Comparison of ENCODE assay signal across 21 cellular contexts in the genomic region with DNA sequence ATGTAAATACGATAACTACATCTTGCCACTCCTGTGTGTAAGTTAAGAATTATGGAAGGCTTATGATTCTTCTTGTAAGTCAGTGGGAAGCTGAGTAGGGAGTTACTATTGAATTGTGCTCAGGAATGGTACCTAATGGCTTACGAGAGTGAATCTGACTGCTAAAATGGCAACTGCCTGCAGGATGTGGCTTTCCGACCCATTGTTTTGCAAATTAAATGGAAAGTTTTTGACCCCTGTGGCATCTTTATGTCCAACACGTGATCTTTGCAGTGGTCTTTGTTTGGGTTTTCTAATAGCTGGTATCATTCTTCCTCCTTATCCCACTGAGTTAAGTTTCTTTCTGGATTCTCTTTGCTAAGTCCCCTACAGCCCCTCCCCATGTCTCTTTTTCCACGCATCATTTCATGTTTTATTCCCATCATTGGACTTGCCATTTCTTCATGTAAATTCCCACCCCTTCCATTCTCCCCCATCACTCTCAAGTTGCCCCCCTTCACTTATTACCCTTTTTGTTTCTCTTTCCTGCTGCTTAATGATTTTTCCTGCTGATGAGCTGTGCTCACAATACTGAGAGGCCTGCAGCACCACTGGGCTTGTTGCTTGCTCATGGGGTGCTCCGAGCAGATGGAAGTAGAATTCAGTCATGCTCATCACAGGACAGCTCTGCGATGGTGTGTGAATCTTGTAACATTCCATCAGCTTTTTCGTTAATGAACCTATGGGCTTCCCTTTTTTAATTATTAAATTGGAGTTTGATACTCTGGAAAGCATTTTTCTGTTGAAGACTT.
DNase-seq lines count a peak whose midpoint lies in the region; ATAC-seq, FAIRE-seq and TF ChIP-seq lines count a peak whose summit lies in the region.
"Had no signal": no experiment of that assay in that cellular context is flagged by ENCODE, and none has a peak within 500 bp of the region (broad histone marks: within the 10 kb centered on the region; RNA-seq: fewer than 3 reads in every experiment).

No MANE protein-coding gene starts in this region.

- TF ChIP-seq POLR2A in endothelial cell of umbilical vein (IDR thresholded peaks at IDR 0.05; ENCODE audit: low read depth, low read length): no peak

- intact Hi-C loops in endothelial cell of umbilical vein (cut with micrococcal nuclease): no loop called here

- H3K27ac ChIP-seq in ACC112 (ENCODE audit: low read depth, low read length): no peak overlapping the region
- peak overlapping the region; percentile 22; the same call in 1 of the 2 replicates for H3K27ac ChIP-seq in HUES64 (ENCODE audit: low read depth, low read length)
- H3K27ac ChIP-seq in endothelial cell of umbilical vein (ENCODE audit: insufficient read depth, low read depth, low read length): no peak overlapping the region
- H3K27ac ChIP-seq: 22Rv1, BLaER1, GM23248, RWPE1 had no signal

- H3K4me1 ChIP-seq in ACC112 (ENCODE audit: control insufficient read depth, insufficient read depth, low read length, unreplicated experiment): peaks cover 5% of the 10 kb centered on the region
- H3K4me1 ChIP-seq in HUES64 (ENCODE audit: insufficient read depth, low read length): peaks cover 29% of the 10 kb centered on the region
- peaks cover 4% of the 10 kb centered on the region for H3K4me1 ChIP-seq in endothelial cell of umbilical vein (ENCODE audit: control insufficient read depth, extremely low read depth, insufficient read depth, low read length)
- H3K4me1 ChIP-seq: BLaER1 had no signal

- no peak for ATAC-seq in HG03196 (IDR thresholded peaks at IDR 0.05; ENCODE audit: unreplicated experiment)
- no peak for ATAC-seq in HG03460 (IDR thresholded peaks at IDR 0.05; ENCODE audit: unreplicated experiment)
- ATAC-seq: CD8-positive, alpha-beta T cell had no signal

- CTCF ChIA-PET in endothelial cell of umbilical vein (lab: Charles Lee): interaction anchor here (0.6 to 3.5 kb wide), 3 partner anchors 26 to 96 kb away, joined by 3 to 12 read pairs (median 3); no protein-coding TSS in a partner anchor

- no TSS peak for BruUV-seq in endothelial cell of umbilical vein (replicated peaks; lab: Mats Ljungman, UMichigan)

- H3K27me3 ChIP-seq in ACC112 (ENCODE audit: insufficient read depth, low read length): no peaks in the 10 kb centered on the region
- peaks cover 25% of the 10 kb centered on the region for H3K27me3 ChIP-seq in HUES64 (ENCODE audit: insufficient read depth, low read length)
- H3K27me3 ChIP-seq in endothelial cell of umbilical vein (ENCODE audit: control insufficient read depth in 2 of 2, insufficient read depth in 2 of 2, low read length in 2 of 2): peaks cover 2 to 14% of the 10 kb centered on the region in 2 experiments
- H3K27me3 ChIP-seq: BLaER1 had no signal

- no peaks in the 10 kb centered on the region for H4K20me1 ChIP-seq in endothelial cell of umbilical vein (replicated peaks; ENCODE audit: control insufficient read depth, extremely low read depth, insufficient read depth, low read length)
- H4K20me1 ChIP-seq: BLaER1 had no signal

- DNase-seq in endothelial cell of umbilical vein (ENCODE audit: low read depth, low spot score) (no peak), iPS-NIHi7 (ENCODE audit: extremely low spot score) (peak; percentile 27), activated gamma-delta T cell treated with Interleukin-2 at 50 U/mL for 16 hours (no peak), NAMALWA (ENCODE audit: low spot score) (no peak)
- DNase-seq: CD8-positive, alpha-beta T cell; GM23248; HFFc6; KBM-7; MV-4-11; NCI-H1436; NCI-H2029; NCI-H2171; NCI-H446 treated with DMSO at 0.1 percent for 48 hours; NCI-H748 treated with DMSO at 0.1 percent for 48 hours had no signal

- POLR2A ChIA-PET in endothelial cell of umbilical vein (lab: Charles Lee): no interaction called here

- H3K36me3 ChIP-seq in ACC112 (ENCODE audit: insufficient read depth, low read length) (no peaks in the 10 kb centered on the region), HUES64 (ENCODE audit: insufficient read depth, low read length) (no peaks in the 10 kb centered on the region), endothelial cell of umbilical vein (ENCODE audit: control insufficient read depth in 2 of 2, extremely low read depth in 1 of 2, insufficient read depth in 2 of 2, low read length in 2 of 2) (no peaks in the 10 kb centered on the region)
- H3K36me3 ChIP-seq: BLaER1 had no signal

- H3K79me2 ChIP-seq in ACC112 (ENCODE audit: control insufficient read depth, insufficient read depth, low read length, unreplicated experiment) (no peaks in the 10 kb centered on the region), endothelial cell of umbilical vein (ENCODE audit: control insufficient read depth, insufficient read depth, low read length) (no peaks in the 10 kb centered on the region)

- H3K4me3 ChIP-seq in ACC112 (ENCODE audit: low read depth, low read length) (no peak overlapping the region), HUES64 (ENCODE audit: low read length) (peak overlapping the region; percentile 6; the same call in 1 of the 2 replicates), endothelial cell of umbilical vein (replicated peaks in 1 of 3; ENCODE audit: insufficient read depth in 1 of 3, low read depth in 1 of 3, low read length in 3 of 3) (no peak overlapping the region)
- H3K4me3 ChIP-seq: BLaER1, GM23248 had no signal

- 40% methylated on average over 8 of the region's 8 CpGs for WGBS in HUES64

- H2AFZ ChIP-seq in ACC112 (ENCODE audit: low read length, unreplicated experiment): peak overlapping the region; percentile 4
- no peak overlapping the region for H2AFZ ChIP-seq in endothelial cell of umbilical vein (ENCODE audit: low read depth, low read length)
- H2AFZ ChIP-seq: GM23248 had no signal

- TF ChIP-seq CTCF in endothelial cell of umbilical vein (IDR thresholded peaks at IDR 0.05; ENCODE audit: extremely low read depth in 1 of 2, insufficient read depth in 1 of 2, low read depth in 1 of 2, low read length in 2 of 2): no peak

- H3K9ac ChIP-seq in HUES64 (ENCODE audit: low read depth, low read length) (peak overlapping the region; percentile 4; the same call in 1 of the 2 replicates), endothelial cell of umbilical vein (replicated peaks; ENCODE audit: extremely low read depth, insufficient read depth, low read length) (no peak overlapping the region)
- H3K9ac ChIP-seq: BLaER1, GM23248 had no signal

- dilution Hi-C loops in endothelial cell of umbilical vein (cut with MboI; ENCODE audit: extremely low pct_ligation_motif_present, low sequenced_read_pairs): no loop called here

- no peaks in the 10 kb centered on the region for H3K9me3 ChIP-seq in HUES64 (ENCODE audit: insufficient read depth, low read depth, low read length)
- no peaks in the 10 kb centered on the region for H3K9me3 ChIP-seq in endothelial cell of umbilical vein (replicated peaks; ENCODE audit: control insufficient read depth, insufficient read depth, low read length)
- H3K9me3 ChIP-seq: BLaER1 had no signal

- peak overlapping the region; percentile 32 for H3K4me2 ChIP-seq in endothelial cell of umbilical vein (ENCODE audit: insufficient read depth, low read length)
- H3K4me2 ChIP-seq: BLaER1 had no signal

- no peaks in the 10 kb centered on the region for H3K9me1 ChIP-seq in endothelial cell of umbilical vein (replicated peaks; ENCODE audit: control insufficient read depth, extremely low read depth, insufficient read depth, low read length)

- FAIRE-seq in endothelial cell of umbilical vein (lab: Jason Lieb, UNC): no peak

TF ChIP-seq in endothelial cell of umbilical vein, 7 proteins besides CTCF, POLR2A, EP300 and RAD21:
- no peak for TF ChIP-seq MAX (IDR thresholded peaks at IDR 0.05; ENCODE audit: insufficient read depth, insufficient read length)
- no peak for TF ChIP-seq JUN (IDR thresholded peaks at IDR 0.05; ENCODE audit: borderline replicate concordance, insufficient read depth, insufficient read length, low read depth)
- no peak for TF ChIP-seq GATA2 (IDR thresholded peaks at IDR 0.05; ENCODE audit: insufficient read depth, insufficient read length, low read depth, low read length)
